ENCODE assay signal across 2 cellular contexts in the genomic region with DNA sequence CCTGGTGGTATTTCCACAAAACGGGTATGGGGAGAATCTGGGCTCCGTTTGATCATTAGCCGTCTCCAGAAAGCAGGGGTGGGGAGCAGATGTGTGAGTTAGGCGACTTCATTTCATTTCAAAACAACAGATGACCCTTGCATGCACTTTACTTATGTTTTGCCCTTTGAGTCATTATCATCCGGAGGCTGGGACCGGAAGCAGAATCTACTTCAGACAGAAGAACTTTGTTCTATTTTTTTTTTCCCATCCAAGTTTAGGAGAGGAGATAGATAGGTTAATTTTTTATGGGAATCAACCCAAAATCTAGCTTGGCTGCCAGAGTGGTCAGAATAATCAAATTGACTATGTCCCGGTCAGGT.
TF ChIP-seq lines count a peak whose summit lies in the region.

No MANE protein-coding gene starts in this region.

TF ChIP-seq in SK-N-SH, 30 proteins besides CTCF, POLR2A, EP300 and RAD21:
- TF ChIP-seq TCF12 (IDR thresholded peaks at IDR 0.05) (no peak), FOSL2 (IDR thresholded peaks at IDR 0.05; ENCODE audit: borderline replicate concordance, low read depth) (no peak), JUND (IDR thresholded peaks at IDR 0.05) (no peak), MEF2A (IDR thresholded peaks at IDR 0.05; ENCODE audit: borderline replicate concordance, low read depth) (no peak), POLR2AphosphoS5 (IDR thresholded peaks at IDR 0.05; ENCODE audit: low read depth, low read length) (no peak)

TF ChIP-seq in SK-N-SH treated with all-trans-retinoic acid at 6 μM for 48 hours, 23 proteins besides CTCF, POLR2A, EP300 and RAD21:
- TF ChIP-seq ESRRG (CRISPR knock-in tag; IDR thresholded peaks at IDR 0.05) = no peak
- TF ChIP-seq, protein P1, sequence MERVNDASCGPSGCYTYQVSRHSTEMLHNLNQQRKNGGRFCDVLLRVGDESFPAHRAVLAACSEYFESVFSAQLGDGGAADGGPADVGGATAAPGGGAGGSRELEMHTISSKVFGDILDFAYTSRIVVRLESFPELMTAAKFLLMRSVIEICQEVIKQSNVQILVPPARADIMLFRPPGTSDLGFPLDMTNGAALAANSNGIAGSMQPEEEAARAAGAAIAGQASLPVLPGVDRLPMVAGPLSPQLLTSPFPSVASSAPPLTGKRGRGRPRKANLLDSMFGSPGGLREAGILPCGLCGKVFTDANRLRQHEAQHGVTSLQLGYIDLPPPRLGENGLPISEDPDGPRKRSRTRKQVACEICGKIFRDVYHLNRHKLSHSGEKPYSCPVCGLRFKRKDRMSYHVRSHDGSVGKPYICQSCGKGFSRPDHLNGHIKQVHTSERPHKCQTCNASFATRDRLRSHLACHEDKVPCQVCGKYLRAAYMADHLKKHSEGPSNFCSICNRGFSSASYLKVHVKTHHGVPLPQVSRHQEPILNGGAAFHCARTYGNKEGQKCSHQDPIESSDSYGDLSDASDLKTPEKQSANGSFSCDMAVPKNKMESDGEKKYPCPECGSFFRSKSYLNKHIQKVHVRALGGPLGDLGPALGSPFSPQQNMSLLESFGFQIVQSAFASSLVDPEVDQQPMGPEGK (CRISPR knock-in tag; IDR thresholded peaks at IDR 0.05; ENCODE audit: borderline replicate concordance) = no peak
- TF ChIP-seq ZFP30 (CRISPR knock-in tag; IDR thresholded peaks at IDR 0.05) = no peak
- TF ChIP-seq ZFP3 (CRISPR knock-in tag; IDR thresholded peaks at IDR 0.05) = no peak
- no peak for TF ChIP-seq ZNF70 (CRISPR knock-in tag; IDR thresholded peaks at IDR 0.05)
- TF ChIP-seq ZNF8 (CRISPR knock-in tag; IDR thresholded peaks at IDR 0.05) = no peak
- TF ChIP-seq ZC3H10 (CRISPR knock-in tag; IDR thresholded peaks at IDR 0.05) = no peak
- TF ChIP-seq BACH2 (CRISPR knock-in tag; IDR thresholded peaks at IDR 0.05; ENCODE audit: borderline replicate concordance) = no peak
- TF ChIP-seq ZNF565 (CRISPR knock-in tag; conservative IDR thresholded peaks at IDR 0.05; ENCODE audit: low read depth) = no peak
- TF ChIP-seq CSDC2 (CRISPR knock-in tag; IDR thresholded peaks at IDR 0.05) = no peak
- no peak for TF ChIP-seq RARB (CRISPR knock-in tag; IDR thresholded peaks at IDR 0.05)
- no peak for TF ChIP-seq SNAI2 (CRISPR knock-in tag; IDR thresholded peaks at IDR 0.05)
- TF ChIP-seq ARNTL (CRISPR knock-in tag; IDR thresholded peaks at IDR 0.05; ENCODE audit: borderline replicate concordance, low read depth) = no peak
TF ChIP-seq in SK-N-SH treated with all-trans-retinoic acid at 6 μM for 48 hours: peak in this region for 0.
